12 cellular contexts compared by ENCODE assay signal in the genomic region with DNA sequence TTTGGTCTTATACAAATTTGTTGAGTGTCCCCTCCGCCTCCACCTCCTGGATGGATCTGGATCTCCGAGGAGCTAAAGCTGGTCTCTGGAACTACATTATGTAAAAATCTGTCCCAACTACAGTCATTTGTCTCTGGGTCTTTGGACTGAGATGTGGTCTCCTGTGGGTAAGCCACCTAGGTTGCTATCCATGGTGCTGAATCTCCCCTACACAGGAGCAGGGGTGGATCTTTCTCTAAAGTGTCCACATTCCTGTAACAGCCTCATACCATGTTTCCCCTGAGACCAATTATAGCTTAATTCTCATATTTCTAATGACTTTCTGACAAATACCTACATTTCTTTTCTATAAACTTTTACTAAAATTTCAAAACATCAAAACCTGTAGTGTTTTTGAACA.
DNase-seq lines count a peak whose midpoint lies in the region; ATAC-seq and TF ChIP-seq lines count a peak whose summit lies in the region.
"Had no signal": no experiment of that assay in that cellular context is flagged by ENCODE, and none has a peak within 500 bp of the region (broad histone marks: within the 10 kb centered on the region; RNA-seq: fewer than 3 reads in every experiment).

No MANE protein-coding gene starts in this region.

- H3K9me3 Mint-ChIP-seq in GM23338 (peaks cover 9% of the 10 kb centered on the region; the same call in 2 of the 3 replicates), immature natural killer cell (peaks cover 0 to 2% (median 0%) of the 10 kb centered on the region in 6 donors)

- H3K27me3 ChIP-seq in GM23338 (ENCODE audit: insufficient read depth) (no peaks in the 10 kb centered on the region), tibial artery (no peaks in the 10 kb centered on the region)
- H3K27me3 ChIP-seq: right lobe of liver had no signal

- H3K36me3 Mint-ChIP-seq in GM23338 (ENCODE audit: low read depth): peaks cover 7% of the 10 kb centered on the region; the same call in 2 of the 3 replicates
- H3K36me3 Mint-ChIP-seq in immature natural killer cell: no peaks in the 10 kb centered on the region

- H3F3A ChIP-seq in GM23338 (replicated peaks; ENCODE audit: low read depth): no peaks in the 10 kb centered on the region

- H3K4me1 Mint-ChIP-seq in GM23338 (no peaks in the 10 kb centered on the region), immature natural killer cell (no peaks in the 10 kb centered on the region)

- ATAC-seq in GM23338: peak; percentile 81
- no peak for ATAC-seq in GM18861 (IDR thresholded peaks at IDR 0.05; ENCODE audit: unreplicated experiment)

- DNase-seq in CD1c-positive myeloid dendritic cell (ENCODE audit: extremely low spot score) (peak; percentile 2), GM23338 (ENCODE audit: low spot score) (peak; percentile 75), RWPE1 (ENCODE audit: low spot score) (peak; percentile 22), immature natural killer cell (peak in 2 of 3 donors; percentile 0 to 18), tibial artery (no peak), putamen (ENCODE audit: low spot score) (no peak), nucleus accumbens (lab: John Stamatoyannopoulos, UW) (no peak)
- DNase-seq: amygdala, Calu3, right lobe of liver had no signal

- H3K4me3 Mint-ChIP-seq in GM23338 (no peak overlapping the region), immature natural killer cell (no peak overlapping the region)

- H3K27ac ChIP-seq in GM23338 (ENCODE audit: low read depth) (no peak overlapping the region), RWPE1 (no peak overlapping the region), tibial artery (no peak overlapping the region)
- H3K27ac ChIP-seq: right lobe of liver, VCaP had no signal

- H4K20me1 ChIP-seq in GM23338 (replicated peaks; ENCODE audit: insufficient read depth): no peaks in the 10 kb centered on the region

- intact Hi-C loops in tibial artery (cut with DNase I; ENCODE audit: low total_unique reads): no loop called here

- H3K9me3 ChIP-seq in tibial artery: peaks cover 0 to 2% (median 0%) of the 10 kb centered on the region in 3 donors
- H3K9me3 ChIP-seq: right lobe of liver had no signal

- no peaks in the 10 kb centered on the region for H3K4me1 ChIP-seq in GM23338 (ENCODE audit: insufficient read depth)
- H3K4me1 ChIP-seq in tibial artery: no peaks in the 10 kb centered on the region
- H3K4me1 ChIP-seq: right lobe of liver had no signal

- TF ChIP-seq CTCF in GM23338 (conservative IDR thresholded peaks at IDR 0.05; ENCODE audit: low read depth in 2 of 2) (no peak), RWPE1 (conservative IDR thresholded peaks at IDR 0.05; ENCODE audit: low read depth) (no peak), tibial artery (IDR thresholded peaks at IDR 0.05) (no peak)

- H3K27me3 Mint-ChIP-seq in GM23338 (ENCODE audit: insufficient read depth, low read depth, poor library complexity): no peaks in the 10 kb centered on the region
- no peaks in the 10 kb centered on the region for H3K27me3 Mint-ChIP-seq in immature natural killer cell (ENCODE audit: low read depth in 3 of 3)

- H2AFZ ChIP-seq in GM23338: no peak overlapping the region

- 0 out of 2 replicates have a peak, but pooled peaks cover 4% of the 10 kb centered on the region for H3K9me2 ChIP-seq in GM23338 (ENCODE audit: insufficient read depth)

- POLR2A ChIA-PET in RWPE1 (lab: Yijun Ruan, JAX; ENCODE audit: low non-redundant PET): no interaction called here

- H3K27ac Mint-ChIP-seq in GM23338: no peak overlapping the region
- no peak overlapping the region for H3K27ac Mint-ChIP-seq in immature natural killer cell

- H3K79me2 ChIP-seq in GM23338 (replicated peaks; ENCODE audit: insufficient read depth): no peaks in the 10 kb centered on the region

- H3K4me3 ChIP-seq in GM23338 (no peak overlapping the region), tibial artery (no peak overlapping the region)
- H3K4me3 ChIP-seq: right lobe of liver had no signal

- CTCF ChIA-PET in RWPE1 (lab: Yijun Ruan, JAX): no interaction called here

- H3K36me3 ChIP-seq in GM23338 (ENCODE audit: insufficient read depth) (no peaks in the 10 kb centered on the region), tibial artery (no peaks in the 10 kb centered on the region)
- H3K36me3 ChIP-seq: right lobe of liver had no signal

- H3K4me2 ChIP-seq in GM23338: no peak overlapping the region

TF ChIP-seq in GM23338, 12 proteins besides CTCF, POLR2A, EP300 and RAD21 (continues in another document):
- TF ChIP-seq, protein P1, sequence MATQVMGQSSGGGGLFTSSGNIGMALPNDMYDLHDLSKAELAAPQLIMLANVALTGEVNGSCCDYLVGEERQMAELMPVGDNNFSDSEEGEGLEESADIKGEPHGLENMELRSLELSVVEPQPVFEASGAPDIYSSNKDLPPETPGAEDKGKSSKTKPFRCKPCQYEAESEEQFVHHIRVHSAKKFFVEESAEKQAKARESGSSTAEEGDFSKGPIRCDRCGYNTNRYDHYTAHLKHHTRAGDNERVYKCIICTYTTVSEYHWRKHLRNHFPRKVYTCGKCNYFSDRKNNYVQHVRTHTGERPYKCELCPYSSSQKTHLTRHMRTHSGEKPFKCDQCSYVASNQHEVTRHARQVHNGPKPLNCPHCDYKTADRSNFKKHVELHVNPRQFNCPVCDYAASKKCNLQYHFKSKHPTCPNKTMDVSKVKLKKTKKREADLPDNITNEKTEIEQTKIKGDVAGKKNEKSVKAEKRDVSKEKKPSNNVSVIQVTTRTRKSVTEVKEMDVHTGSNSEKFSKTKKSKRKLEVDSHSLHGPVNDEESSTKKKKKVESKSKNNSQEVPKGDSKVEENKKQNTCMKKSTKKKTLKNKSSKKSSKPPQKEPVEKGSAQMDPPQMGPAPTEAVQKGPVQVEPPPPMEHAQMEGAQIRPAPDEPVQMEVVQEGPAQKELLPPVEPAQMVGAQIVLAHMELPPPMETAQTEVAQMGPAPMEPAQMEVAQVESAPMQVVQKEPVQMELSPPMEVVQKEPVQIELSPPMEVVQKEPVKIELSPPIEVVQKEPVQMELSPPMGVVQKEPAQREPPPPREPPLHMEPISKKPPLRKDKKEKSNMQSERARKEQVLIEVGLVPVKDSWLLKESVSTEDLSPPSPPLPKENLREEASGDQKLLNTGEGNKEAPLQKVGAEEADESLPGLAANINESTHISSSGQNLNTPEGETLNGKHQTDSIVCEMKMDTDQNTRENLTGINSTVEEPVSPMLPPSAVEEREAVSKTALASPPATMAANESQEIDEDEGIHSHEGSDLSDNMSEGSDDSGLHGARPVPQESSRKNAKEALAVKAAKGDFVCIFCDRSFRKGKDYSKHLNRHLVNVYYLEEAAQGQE (IDR thresholded peaks at IDR 0.05; ENCODE audit: unreplicated experiment): peak; percentile 91
- TF ChIP-seq, protein P2, sequence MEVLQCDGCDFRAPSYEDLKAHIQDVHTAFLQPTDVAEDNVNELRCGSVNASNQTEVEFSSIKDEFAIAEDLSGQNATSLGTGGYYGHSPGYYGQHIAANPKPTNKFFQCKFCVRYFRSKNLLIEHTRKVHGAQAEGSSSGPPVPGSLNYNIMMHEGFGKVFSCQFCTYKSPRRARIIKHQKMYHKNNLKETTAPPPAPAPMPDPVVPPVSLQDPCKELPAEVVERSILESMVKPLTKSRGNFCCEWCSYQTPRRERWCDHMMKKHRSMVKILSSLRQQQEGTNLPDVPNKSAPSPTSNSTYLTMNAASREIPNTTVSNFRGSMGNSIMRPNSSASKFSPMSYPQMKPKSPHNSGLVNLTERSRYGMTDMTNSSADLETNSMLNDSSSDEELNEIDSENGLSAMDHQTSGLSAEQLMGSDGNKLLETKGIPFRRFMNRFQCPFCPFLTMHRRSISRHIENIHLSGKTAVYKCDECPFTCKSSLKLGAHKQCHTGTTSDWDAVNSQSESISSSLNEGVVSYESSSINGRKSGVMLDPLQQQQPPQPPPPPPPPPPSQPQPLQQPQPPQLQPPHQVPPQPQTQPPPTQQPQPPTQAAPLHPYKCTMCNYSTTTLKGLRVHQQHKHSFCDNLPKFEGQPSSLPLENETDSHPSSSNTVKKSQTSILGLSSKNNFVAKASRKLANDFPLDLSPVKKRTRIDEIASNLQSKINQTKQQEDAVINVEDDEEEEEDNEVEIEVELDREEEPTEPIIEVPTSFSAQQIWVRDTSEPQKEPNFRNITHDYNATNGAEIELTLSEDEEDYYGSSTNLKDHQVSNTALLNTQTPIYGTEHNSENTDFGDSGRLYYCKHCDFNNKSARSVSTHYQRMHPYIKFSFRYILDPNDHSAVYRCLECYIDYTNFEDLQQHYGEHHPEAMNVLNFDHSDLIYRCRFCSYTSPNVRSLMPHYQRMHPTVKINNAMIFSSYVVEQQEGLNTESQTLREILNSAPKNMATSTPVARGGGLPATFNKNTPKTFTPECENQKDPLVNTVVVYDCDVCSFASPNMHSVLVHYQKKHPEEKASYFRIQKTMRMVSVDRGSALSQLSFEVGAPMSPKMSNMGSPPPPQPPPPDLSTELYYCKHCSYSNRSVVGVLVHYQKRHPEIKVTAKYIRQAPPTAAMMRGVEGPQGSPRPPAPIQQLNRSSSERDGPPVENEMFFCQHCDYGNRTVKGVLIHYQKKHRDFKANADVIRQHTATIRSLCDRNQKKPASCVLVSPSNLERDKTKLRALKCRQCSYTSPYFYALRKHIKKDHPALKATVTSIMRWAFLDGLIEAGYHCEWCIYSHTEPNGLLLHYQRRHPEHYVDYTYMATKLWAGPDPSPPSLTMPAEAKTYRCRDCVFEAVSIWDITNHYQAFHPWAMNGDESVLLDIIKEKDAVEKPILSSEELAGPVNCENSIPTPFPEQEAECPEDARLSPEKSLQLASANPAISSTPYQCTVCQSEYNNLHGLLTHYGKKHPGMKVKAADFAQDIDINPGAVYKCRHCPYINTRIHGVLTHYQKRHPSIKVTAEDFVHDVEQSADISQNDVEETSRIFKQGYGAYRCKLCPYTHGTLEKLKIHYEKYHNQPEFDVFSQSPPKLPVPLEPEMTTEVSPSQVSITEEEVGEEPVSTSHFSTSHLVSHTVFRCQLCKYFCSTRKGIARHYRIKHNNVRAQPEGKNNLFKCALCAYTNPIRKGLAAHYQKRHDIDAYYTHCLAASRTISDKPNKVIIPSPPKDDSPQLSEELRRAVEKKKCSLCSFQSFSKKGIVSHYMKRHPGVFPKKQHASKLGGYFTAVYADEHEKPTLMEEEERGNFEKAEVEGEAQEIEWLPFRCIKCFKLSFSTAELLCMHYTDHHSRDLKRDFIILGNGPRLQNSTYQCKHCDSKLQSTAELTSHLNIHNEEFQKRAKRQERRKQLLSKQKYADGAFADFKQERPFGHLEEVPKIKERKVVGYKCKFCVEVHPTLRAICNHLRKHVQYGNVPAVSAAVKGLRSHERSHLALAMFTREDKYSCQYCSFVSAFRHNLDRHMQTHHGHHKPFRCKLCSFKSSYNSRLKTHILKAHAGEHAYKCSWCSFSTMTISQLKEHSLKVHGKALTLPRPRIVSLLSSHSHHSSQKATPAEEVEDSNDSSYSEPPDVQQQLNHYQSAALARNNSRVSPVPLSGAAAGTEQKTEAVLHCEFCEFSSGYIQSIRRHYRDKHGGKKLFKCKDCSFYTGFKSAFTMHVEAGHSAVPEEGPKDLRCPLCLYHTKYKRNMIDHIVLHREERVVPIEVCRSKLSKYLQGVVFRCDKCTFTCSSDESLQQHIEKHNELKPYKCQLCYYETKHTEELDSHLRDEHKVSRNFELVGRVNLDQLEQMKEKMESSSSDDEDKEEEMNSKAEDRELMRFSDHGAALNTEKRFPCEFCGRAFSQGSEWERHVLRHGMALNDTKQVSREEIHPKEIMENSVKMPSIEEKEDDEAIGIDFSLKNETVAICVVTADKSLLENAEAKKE (CRISPR knock-in tag; IDR thresholded peaks at IDR 0.05): 0 out of 2 replicates have a peak, but pooled peaks have one; percentile 19

Comparison
In these comparisons a context has a peak if more than half of its experiments do, and no peak if none do; other contexts are left out.
1. DNase-seq: peak in CD1c-positive myeloid dendritic cell (single experiment), GM23338 (single experiment), RWPE1 (single experiment) and immature natural killer cell (2 of 3); none in tibial artery (0 of 2), putamen (single experiment) and nucleus accumbens (0 of 56).